8 cellular contexts compared by ENCODE assay signal in the genomic region with DNA sequence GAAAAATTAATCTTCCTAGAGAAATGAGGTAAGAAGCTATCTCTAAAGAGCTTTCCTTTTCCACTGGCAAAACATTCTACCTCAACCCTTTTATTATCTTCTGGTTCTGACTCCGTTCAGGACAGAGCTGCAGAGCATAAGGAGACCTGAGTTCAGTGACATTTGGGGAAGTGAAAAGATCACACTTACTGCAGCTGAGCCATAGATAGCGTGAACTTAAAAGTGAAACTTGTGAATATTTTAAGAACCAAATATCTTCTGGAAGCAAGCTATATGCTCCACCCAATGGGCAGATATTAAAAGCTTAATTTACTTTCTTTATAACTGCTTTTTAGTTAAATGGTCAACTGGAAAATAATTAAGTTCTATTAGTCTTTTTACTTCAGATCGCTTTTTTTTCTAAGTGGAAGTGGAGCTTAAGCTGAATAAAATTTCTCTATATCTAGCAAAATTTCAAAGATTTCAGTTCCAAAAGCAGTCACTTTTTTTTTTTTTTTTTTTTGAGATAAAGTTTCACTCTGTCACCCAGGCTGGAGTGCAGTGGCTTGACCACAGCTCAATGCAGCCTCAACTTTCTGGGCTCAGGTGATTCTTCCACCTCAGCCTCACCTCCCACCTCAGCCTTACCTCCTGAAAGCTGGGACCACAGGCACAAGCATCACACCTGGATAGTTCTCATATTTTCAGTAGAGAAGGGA. TPM values are rescaled to one million over a fixed set of nuclear protein-coding genes. Genes with fewer than 3 reads are reported as not detected.
DNase-seq lines count a peak whose midpoint lies in the region; ATAC-seq lines count a peak whose summit lies in the region.

No MANE protein-coding gene starts in this region.

- H3K27ac Mint-ChIP-seq in CD4-positive, CD25-positive, alpha-beta regulatory T cell: peak overlapping the region; percentile 50 to 93 (median 90)
- H3K27ac Mint-ChIP-seq in activated T-helper 1 cell treated with anti-CD3 and anti-CD28 coated beads, Interleukin-12 subunit alpha, Interleukin-12 subunit beta, Interleukin-2, Interleukin-4 antibody, amounts not matched to agents 30 ng/mL and 10 ng/mL and 1 ng/mL, durations not matched to agents 14 hours and 24 hours and 36 hours: peak overlapping the region; percentile 62

- H3K27me3 Mint-ChIP-seq in CD4-positive, CD25-positive, alpha-beta regulatory T cell: no peaks in the 10 kb centered on the region
- H3K27me3 Mint-ChIP-seq in activated T-helper 1 cell treated with anti-CD3 and anti-CD28 coated beads, Interleukin-12 subunit alpha, Interleukin-12 subunit beta, Interleukin-2, Interleukin-4 antibody, amounts not matched to agents 30 ng/mL and 10 ng/mL and 1 ng/mL, durations not matched to agents 14 hours and 24 hours and 36 hours (ENCODE audit: insufficient read depth): no peaks in the 10 kb centered on the region

- DNase-seq in CD4-positive, CD25-positive, alpha-beta regulatory T cell: peak in 1 of 3 donors; percentile 38
- DNase-seq in activated T-helper 1 cell treated with anti-CD3 and anti-CD28 coated beads, Interleukin-12 subunit alpha, Interleukin-12 subunit beta, Interleukin-2, Interleukin-4 antibody, amounts not matched to agents 30 ng/mL and 10 ng/mL and 1 ng/mL, durations not matched to agents 14 hours and 24 hours and 36 hours (ENCODE audit: low spot score): no peak
- DNase-seq in NCI-H2196 (lab: John Stamatoyannopoulos, UW; ENCODE audit: unreplicated experiment): no peak
- no peak for DNase-seq in NCI-H146 treated with DMSO at 0.1 percent for 48 hours (lab: John Stamatoyannopoulos, UW; ENCODE audit: unreplicated experiment)
- no peak for DNase-seq in epidermal melanocyte (ENCODE audit: insufficient read length, low spot score)
- no peak for DNase-seq in DMS 273 treated with DMSO at 0.1 percent for 48 hours (lab: John Stamatoyannopoulos, UW)

- H3K4me1 Mint-ChIP-seq in CD4-positive, CD25-positive, alpha-beta regulatory T cell: peaks cover 32 to 48% (median 41%) of the 10 kb centered on the region in 4 donors
- peaks cover 43% of the 10 kb centered on the region for H3K4me1 Mint-ChIP-seq in activated T-helper 1 cell treated with anti-CD3 and anti-CD28 coated beads, Interleukin-12 subunit alpha, Interleukin-12 subunit beta, Interleukin-2, Interleukin-4 antibody, amounts not matched to agents 30 ng/mL and 10 ng/mL and 1 ng/mL, durations not matched to agents 14 hours and 24 hours and 36 hours (ENCODE audit: low read depth)

- intact Hi-C loops in activated T-helper 1 cell treated with anti-CD3 and anti-CD28 coated beads, Interleukin-12 subunit alpha, Interleukin-12 subunit beta, Interleukin-2, Interleukin-4 antibody, amounts not matched to agents 30 ng/mL and 10 ng/mL and 1 ng/mL, durations not matched to agents 14 hours and 24 hours and 36 hours (cut with micrococcal nuclease): loop anchor here (2.0 kb wide), 1 partner anchor 15 kb away; no protein-coding TSS in a partner anchor

- H3K9me3 Mint-ChIP-seq in CD4-positive, CD25-positive, alpha-beta regulatory T cell: no peaks in the 10 kb centered on the region
- H3K9me3 Mint-ChIP-seq in activated T-helper 1 cell treated with anti-CD3 and anti-CD28 coated beads, Interleukin-12 subunit alpha, Interleukin-12 subunit beta, Interleukin-2, Interleukin-4 antibody, amounts not matched to agents 30 ng/mL and 10 ng/mL and 1 ng/mL, durations not matched to agents 14 hours and 24 hours and 36 hours: no peaks in the 10 kb centered on the region

- H3K9me3 ChIP-seq in CD4-positive, CD25-positive, alpha-beta regulatory T cell (ENCODE audit: control insufficient read depth in 2 of 2, low read length in 2 of 2): no peaks in the 10 kb centered on the region

- H3K4me3 Mint-ChIP-seq in CD4-positive, CD25-positive, alpha-beta regulatory T cell: no peak overlapping the region
- peak overlapping the region; percentile 24 for H3K4me3 Mint-ChIP-seq in activated T-helper 1 cell treated with anti-CD3 and anti-CD28 coated beads, Interleukin-12 subunit alpha, Interleukin-12 subunit beta, Interleukin-2, Interleukin-4 antibody, amounts not matched to agents 30 ng/mL and 10 ng/mL and 1 ng/mL, durations not matched to agents 14 hours and 24 hours and 36 hours

- H3K4me1 ChIP-seq in CD4-positive, CD25-positive, alpha-beta regulatory T cell (ENCODE audit: control insufficient read depth, insufficient read depth, low read length, poor library complexity, severe bottlenecking): peaks cover 26% of the 10 kb centered on the region

- peak; percentile 34 to 44 for ATAC-seq in CD4-positive, CD25-positive, alpha-beta regulatory T cell (ENCODE audit: low read depth in 2 of 2)
- peak; percentile 85 for ATAC-seq in GM19452 (IDR thresholded peaks at IDR 0.05; ENCODE audit: unreplicated experiment)
- ATAC-seq in HG03342 (IDR thresholded peaks at IDR 0.05; ENCODE audit: unreplicated experiment): peak; percentile 91

- peaks cover 39% of the 10 kb centered on the region for H3K36me3 Mint-ChIP-seq in CD4-positive, CD25-positive, alpha-beta regulatory T cell
- peaks cover 61% of the 10 kb centered on the region for H3K36me3 Mint-ChIP-seq in activated T-helper 1 cell treated with anti-CD3 and anti-CD28 coated beads, Interleukin-12 subunit alpha, Interleukin-12 subunit beta, Interleukin-2, Interleukin-4 antibody, amounts not matched to agents 30 ng/mL and 10 ng/mL and 1 ng/mL, durations not matched to agents 14 hours and 24 hours and 36 hours (ENCODE audit: low read depth)

- peak overlapping the region; percentile 49 for H3K27ac ChIP-seq in CD4-positive, CD25-positive, alpha-beta regulatory T cell (ENCODE audit: insufficient read depth, low read length, poor library complexity, severe bottlenecking)

- peaks cover 46% of the 10 kb centered on the region for H3K36me3 ChIP-seq in CD4-positive, CD25-positive, alpha-beta regulatory T cell (ENCODE audit: control insufficient read depth, insufficient read depth, low read length)

- H3K27me3 ChIP-seq in CD4-positive, CD25-positive, alpha-beta regulatory T cell (ENCODE audit: control insufficient read depth, insufficient read depth, low read length): no peaks in the 10 kb centered on the region

- peak overlapping the region; percentile 0 for H3K4me3 ChIP-seq in CD4-positive, CD25-positive, alpha-beta regulatory T cell (ENCODE audit: low read depth, low read length)

RNA-seq across cellular contexts. Expression of a gene that starts 11.9 kb away (rescaled TPM):
- 58.5 TPM for total RNA-seq in CD4-positive, CD25-positive, alpha-beta regulatory T cell
- 10 to 100 TPM; 49.1 to 93.4 (median 65.1) TPM for polyA plus RNA-seq in CD4-positive, CD25-positive, alpha-beta regulatory T cell
- 66.2 and 66.7 TPM in 2 replicates for total RNA-seq in activated T-helper 1 cell treated with anti-CD3 and anti-CD28 coated beads, Interleukin-12 subunit alpha, Interleukin-12 subunit beta, Interleukin-2, Interleukin-4 antibody, amounts not matched to agents 30 ng/mL and 10 ng/mL and 1 ng/mL, durations not matched to agents 14 hours and 24 hours and 36 hours

RNA-seq across cellular contexts. Expression of a gene that starts 27.8 kb away (rescaled TPM):
- 2.2 TPM for total RNA-seq in CD4-positive, CD25-positive, alpha-beta regulatory T cell
- 1 to 10 TPM in 1 of 4 donors, under 1 TPM in 3; 0.30 to 2.1 (median 0.63) TPM for polyA plus RNA-seq in CD4-positive, CD25-positive, alpha-beta regulatory T cell
- 0.67 and 0.69 TPM in 2 replicates for total RNA-seq in activated T-helper 1 cell treated with anti-CD3 and anti-CD28 coated beads, Interleukin-12 subunit alpha, Interleukin-12 subunit beta, Interleukin-2, Interleukin-4 antibody, amounts not matched to agents 30 ng/mL and 10 ng/mL and 1 ng/mL, durations not matched to agents 14 hours and 24 hours and 36 hours

RNA-seq across cellular contexts. Expression of a gene that starts 45.0 kb away (rescaled TPM):
- total RNA-seq in CD4-positive, CD25-positive, alpha-beta regulatory T cell: 53.6 TPM
- polyA plus RNA-seq in CD4-positive, CD25-positive, alpha-beta regulatory T cell: 10 to 100 TPM; 12.9 to 16.1 (median 14.5) TPM
- total RNA-seq in activated T-helper 1 cell treated with anti-CD3 and anti-CD28 coated beads, Interleukin-12 subunit alpha, Interleukin-12 subunit beta, Interleukin-2, Interleukin-4 antibody, amounts not matched to agents 30 ng/mL and 10 ng/mL and 1 ng/mL, durations not matched to agents 14 hours and 24 hours and 36 hours: 36.3 and 40.9 TPM in 2 replicates

RNA-seq across cellular contexts. Expression of a gene that starts 45.5 kb away (rescaled TPM):
- total RNA-seq in CD4-positive, CD25-positive, alpha-beta regulatory T cell: 7.0 TPM
- polyA plus RNA-seq in CD4-positive, CD25-positive, alpha-beta regulatory T cell: 1 to 10 TPM; 2.2 to 6.6 (median 4.7) TPM
- 20.9 and 21.2 TPM in 2 replicates for total RNA-seq in activated T-helper 1 cell treated with anti-CD3 and anti-CD28 coated beads, Interleukin-12 subunit alpha, Interleukin-12 subunit beta, Interleukin-2, Interleukin-4 antibody, amounts not matched to agents 30 ng/mL and 10 ng/mL and 1 ng/mL, durations not matched to agents 14 hours and 24 hours and 36 hours

RNA-seq across cellular contexts. Expression of a gene that starts 47.4 kb away (rescaled TPM):
- total RNA-seq in CD4-positive, CD25-positive, alpha-beta regulatory T cell: 52.1 TPM
- polyA plus RNA-seq in CD4-positive, CD25-positive, alpha-beta regulatory T cell: 10 to 100 TPM; 43.8 to 52.7 (median 49.8) TPM
- total RNA-seq in activated T-helper 1 cell treated with anti-CD3 and anti-CD28 coated beads, Interleukin-12 subunit alpha, Interleukin-12 subunit beta, Interleukin-2, Interleukin-4 antibody, amounts not matched to agents 30 ng/mL and 10 ng/mL and 1 ng/mL, durations not matched to agents 14 hours and 24 hours and 36 hours: 18.4 and 19.5 TPM in 2 replicates

Comparison
In these comparisons a context has a peak if more than half of its experiments do, and no peak if none do; other contexts are left out.
1. ATAC-seq: peak in every context shown above with its lines; median percentile 91 in HG03342; 85 in GM19452; 39 in CD4-positive, CD25-positive, alpha-beta regulatory T cell.